Comparison of ENCODE assay signal across 14 cellular contexts in genomic region chr1:224488806-224489584, GRCh38. TPM values are rescaled to one million over a fixed set of nuclear protein-coding genes. Genes with fewer than 3 reads are reported as not detected.
A peak's percentile ranks its signal among the peaks of the same experiment; 100 is the strongest.
DNase-seq lines count a peak whose midpoint lies in the region; ATAC-seq, FAIRE-seq and TF ChIP-seq lines count a peak whose summit lies in the region.
"Had no signal": no experiment of that assay in that cellular context is flagged by ENCODE, and none has a peak within 500 bp of the region (broad histone marks: within the 10 kb centered on the region; RNA-seq: fewer than 3 reads in every experiment).

No MANE protein-coding gene starts in this region.

- no peaks in the 10 kb centered on the region for H3K79me2 ChIP-seq in H1 (ENCODE audit: control insufficient read depth in 1 of 2, insufficient read depth in 2 of 2, low read length in 2 of 2)

- no peaks in the 10 kb centered on the region for H3K27me3 Mint-ChIP-seq in MCF 10A (ENCODE audit: insufficient read depth, unreplicated experiment)

- H2BK15ac ChIP-seq in H1 (ENCODE audit: low read length) = no peak overlapping the region

- H3K27ac ChIP-seq in breast epithelium (no peak overlapping the region), H1 (ENCODE audit: low read depth, low read length) (no peak overlapping the region)
- H3K27ac ChIP-seq: gastrocnemius medialis, skin epidermis had no signal

- intact Hi-C loops in MCF 10A (cut with micrococcal nuclease) = no loop called here
- intact Hi-C loops in breast epithelium (cut with DNase I; ENCODE audit: low total_unique reads) = no loop called here
- intact Hi-C loops in Right ventricle myocardium superior (cut with DNase I) = no loop called here

- peaks cover 7% of the 10 kb centered on the region for H3K9me3 Mint-ChIP-seq in MCF 10A (ENCODE audit: unreplicated experiment)
- H3K9me3 Mint-ChIP-seq: neural crest cell had no signal

- POLR2A ChIA-PET in MCF 10A (lab: Yijun Ruan, JAX) = interaction anchor here (0.5 to 9.8 kb wide), 14 partner anchors 9 to 798 kb away, joined by 3 to 130 read pairs (median 4); no protein-coding TSS in a partner anchor
- POLR2A ChIA-PET in H1 (lab: Charles Lee; ENCODE audit: partially characterized antibody) = interaction anchor here (0.6 to 5.2 kb wide), 2 partner anchors 9 to 25 kb away, joined by 3 to 23 read pairs; no protein-coding TSS in a partner anchor

- TF ChIP-seq CTCF in MCF 10A (IDR thresholded peaks at IDR 0.05; ENCODE audit: unreplicated experiment) (no peak), breast epithelium (IDR thresholded peaks at IDR 0.05) (no peak), H1 (IDR thresholded peaks at IDR 0.05; ENCODE audit: control extremely low read depth in 1 of 3, insufficient read depth in 1 of 3, low read depth in 1 of 3, low read length in 3 of 3) (no peak)

- peak overlapping the region; percentile 63; the same call in 1 of the 2 replicates for H2BK20ac ChIP-seq in H1 (ENCODE audit: low read length)

- no peak overlapping the region for H3K14ac ChIP-seq in H1 (ENCODE audit: insufficient read length)

- 96% methylated on average over 3 of the region's 3 CpGs; no CpG with 5 or more reads in 1 of the 2 experiments for WGBS in H1 (ENCODE audit: extremely low coverage in 1 of 2, insufficient coverage in 1 of 2, insufficient read length in 1 of 2, insufficient replicate concordance in 2 of 2, low coverage in 1 of 2, low lambda C conversion rate in 2 of 2, missing lambda C conversion rate in 1 of 2), 2 experiments

- no peak for ATAC-seq in Right ventricle myocardium superior (ENCODE audit: poor library complexity)
- ATAC-seq: gastrocnemius medialis, left colon had no signal

- no peak overlapping the region for H3K23ac ChIP-seq in H1 (ENCODE audit: insufficient read length)

- H3K23me2 ChIP-seq in H1 (ENCODE audit: low read depth, low read length) = no peaks in the 10 kb centered on the region

- no peak overlapping the region for H3K56ac ChIP-seq in H1 (replicated peaks; ENCODE audit: insufficient read length, low read depth, low read length)

- no peak overlapping the region for H4K8ac ChIP-seq in H1 (ENCODE audit: extremely low read depth, insufficient read depth, low read length)

- no peaks in the 10 kb centered on the region for H3K9me3 ChIP-seq in breast epithelium
- peaks cover 7 to 8% of the 10 kb centered on the region in 2 experiments; a peak in 3 of 4 replicates for H3K9me3 ChIP-seq in H1 (ENCODE audit: insufficient read depth in 2 of 2, low read depth in 1 of 2, low read length in 1 of 2)
- H3K9me3 ChIP-seq: gastrocnemius medialis had no signal

- H3K4me2 ChIP-seq in H1 (ENCODE audit: insufficient read depth in 1 of 2, low read depth in 2 of 2, low read length in 2 of 2) = no peak overlapping the region

- H3K36me3 ChIP-seq in breast epithelium = no peaks in the 10 kb centered on the region
- no peaks in the 10 kb centered on the region; a peak in 1 of 8 replicates for H3K36me3 ChIP-seq in H1 (ENCODE audit: control insufficient read depth in 2 of 4, insufficient read depth in 4 of 4, low read length in 3 of 4)
- H3K36me3 ChIP-seq: gastrocnemius medialis had no signal

- DNase-seq in MCF 10A (ENCODE audit: unreplicated experiment) (peak; percentile 56), breast epithelium (ENCODE audit: low spot score in 2 of 2) (no peak), H1 (ENCODE audit: low read depth in 1 of 2, low spot score in 2 of 2) (no peak), Right ventricle myocardium superior (no peak), NCI-H187 treated with DMSO at 0.1 percent for 48 hours (lab: John Stamatoyannopoulos, UW) (no peak), superior temporal gyrus (ENCODE audit: extremely low spot score) (no peak), pons (ENCODE audit: low spot score) (no peak)
- DNase-seq: activated CD4-positive, alpha-beta T cell treated with anti-CD3 and anti-CD28 coated beads, Interleukin-2, amount 50 U/mL, for 1 hour; gastrocnemius medialis; left colon; trophoblast cell had no signal

- H2AK5ac ChIP-seq in H1 (ENCODE audit: low read depth, low read length) = no peak overlapping the region

- H3K4ac ChIP-seq in H1 (replicated peaks; ENCODE audit: insufficient read length, low read depth, low read length) = no peak overlapping the region

- H2BK12ac ChIP-seq in H1 (ENCODE audit: low read depth, low read length) = no peak overlapping the region

- no peak overlapping the region for H3K4me3 Mint-ChIP-seq in MCF 10A (ENCODE audit: unreplicated experiment)
- H3K4me3 Mint-ChIP-seq: neural crest cell had no signal

- H4K20me1 ChIP-seq in H1 (replicated peaks in 1 of 2; ENCODE audit: control insufficient read depth in 1 of 2, insufficient read depth in 2 of 2, low read length in 2 of 2) = no peaks in the 10 kb centered on the region

- FAIRE-seq in H1 (lab: Jason Lieb, UNC) = no peak

- no peaks in the 10 kb centered on the region for H3K4me1 ChIP-seq in breast epithelium
- peaks cover 3 to 15% (median 7%) of the 10 kb centered on the region in 4 experiments; a peak in 5 of 7 replicates for H3K4me1 ChIP-seq in H1 (replicated peaks in 1 of 4; ENCODE audit: control insufficient read depth in 3 of 4, insufficient read depth in 4 of 4, low read length in 3 of 4)
- H3K4me1 ChIP-seq: gastrocnemius medialis had no signal

- H3K4me3 ChIP-seq in breast epithelium (no peak overlapping the region), H1 (ENCODE audit: extremely low read depth in 1 of 4, insufficient read depth in 2 of 4, low read depth in 3 of 4, low read length in 4 of 4) (no peak overlapping the region)
- H3K4me3 ChIP-seq: gastrocnemius medialis, skin epidermis had no signal

- no TSS peak for BruUV-seq in MCF 10A (replicated peaks; lab: Mats Ljungman, UMichigan)

- H4K5ac ChIP-seq in H1 (ENCODE audit: insufficient read length, low read depth, low read length) = no peak overlapping the region

- H3K18ac ChIP-seq in H1 (ENCODE audit: extremely low read depth, low read length) = no peak overlapping the region

- peak overlapping the region; percentile 67; the same call in 1 of the 2 replicates for H2BK5ac ChIP-seq in H1 (ENCODE audit: low read depth, low read length)

- no peak for TF ChIP-seq EP300 in Ishikawa (IDR thresholded peaks at IDR 0.05; ENCODE audit: borderline replicate concordance)
- no peak for TF ChIP-seq EP300 in H1 (IDR thresholded peaks at IDR 0.05; ENCODE audit: borderline replicate concordance in 1 of 2, low read depth in 2 of 2, low read length in 2 of 2)

- H3K4me1 Mint-ChIP-seq in MCF 10A (ENCODE audit: insufficient read depth, unreplicated experiment) = peaks cover 28% of the 10 kb centered on the region
- H3K4me1 Mint-ChIP-seq: neural crest cell had no signal

- H3K79me1 ChIP-seq in H1 (ENCODE audit: low read depth, low read length) = no peaks in the 10 kb centered on the region

- H3K27me3 ChIP-seq in breast epithelium (no peaks in the 10 kb centered on the region), H1 (replicated peaks in 1 of 4; ENCODE audit: control insufficient read depth in 3 of 4, extremely low read depth in 1 of 4, insufficient read depth in 3 of 4, low read length in 3 of 4) (no peaks in the 10 kb centered on the region)
- H3K27me3 ChIP-seq: gastrocnemius medialis had no signal

- no peak overlapping the region for H2AFZ ChIP-seq in H1 (ENCODE audit: low read length)

- H4K91ac ChIP-seq in H1 (replicated peaks; ENCODE audit: insufficient read length, low read length) = no peak overlapping the region

- H3K27ac Mint-ChIP-seq in MCF 10A (ENCODE audit: low read depth, unreplicated experiment) = peak overlapping the region; percentile 61

- TF ChIP-seq RAD21 in Ishikawa (IDR thresholded peaks at IDR 0.05; ENCODE audit: low read depth) = no peak
- TF ChIP-seq RAD21 in H1 (IDR thresholded peaks at IDR 0.05 in 1 of 2, conservative IDR thresholded peaks at IDR 0.05 in 1 of 2; ENCODE audit: low read depth in 2 of 2, low read length in 2 of 2) = no peak

- CTCF ChIA-PET in MCF 10A (lab: Yijun Ruan, JAX) (interaction anchor here (0.6 to 3.5 kb wide), 12 partner anchors 9 to 434 kb away, joined by 3 to 31 read pairs (median 4); no protein-coding TSS in a partner anchor), H1 (lab: Charles Lee; ENCODE audit: partially characterized antibody) (interaction anchor here (0.6 to 1.7 kb wide), 4 partner anchors 24 to 643 kb away, joined by 3 to 9 read pairs (median 4); no protein-coding TSS in a partner anchor)

- TF ChIP-seq POLR2A in breast epithelium (IDR thresholded peaks at IDR 0.05) = no peak
- TF ChIP-seq POLR2A in H1 (IDR thresholded peaks at IDR 0.05; ENCODE audit: control extremely low read depth in 1 of 2, low read depth in 2 of 2, low read length in 2 of 2) = no peak

- no peak overlapping the region for H3K9ac ChIP-seq in H1 (replicated peaks in 1 of 4; ENCODE audit: extremely low read depth in 1 of 4, low read depth in 3 of 4, low read length in 3 of 4)

- H2BK120ac ChIP-seq in H1 (replicated peaks; ENCODE audit: low read depth, low read length) = no peak overlapping the region

- no peaks in the 10 kb centered on the region for H3K36me3 Mint-ChIP-seq in MCF 10A (ENCODE audit: insufficient read depth, unreplicated experiment)

TF ChIP-seq in Ishikawa, 13 proteins besides CTCF, POLR2A, EP300 and RAD21:
- TF ChIP-seq EGR1 (IDR thresholded peaks at IDR 0.05) = no peak
- TF ChIP-seq MAX (IDR thresholded peaks at IDR 0.05) = 0 out of 2 replicates have a peak, but pooled peaks have one; percentile 32
- TF ChIP-seq TAF1 (IDR thresholded peaks at IDR 0.05; ENCODE audit: low read depth) = no peak
TF ChIP-seq in Ishikawa: peak in this region for 1.

TF ChIP-seq in H1, 55 proteins besides CTCF, POLR2A, EP300 and RAD21 (continues in another document):
- no peak for TF ChIP-seq CHD1 (IDR thresholded peaks at IDR 0.05; ENCODE audit: low read depth, low read length)
- no peak for TF ChIP-seq JUN (IDR thresholded peaks at IDR 0.05; ENCODE audit: low read depth, low read length)
- peak; percentile 50; the same call in 1 of the 2 replicates for TF ChIP-seq JUND (IDR thresholded peaks at IDR 0.05; ENCODE audit: low read length)
- TF ChIP-seq YY1 (IDR thresholded peaks at IDR 0.05; ENCODE audit: low read depth, low read length) = no peak
- TF ChIP-seq CBX5 (IDR thresholded peaks at IDR 0.05; ENCODE audit: low read depth, low read length) = no peak
- no peak for TF ChIP-seq NANOG (IDR thresholded peaks at IDR 0.05; ENCODE audit: insufficient read depth, low read depth, low read length, poor library complexity, severe bottlenecking)
- TF ChIP-seq SIRT6 (IDR thresholded peaks at IDR 0.05; ENCODE audit: low read length) = no peak

RNA-seq across cellular contexts. Expression of gene WDR26, which starts 54.4 kb away (rescaled TPM):
- 149 and 156 TPM in 2 replicates for total RNA-seq in MCF 10A (2022)
- 100 to 1,000 TPM in 2 of 3 donors, 10 to 100 TPM in 1; 88.5 to 108 (median 108) TPM for total RNA-seq in breast epithelium
- total RNA-seq in H1 (2021; fragmentation: NEBNext Ultra II Directional; extraction: Animal tissue kit (Norgen Biotek cat#: 25700)) = 65.5 and 72.5 TPM in 2 replicates
- polyA plus RNA-seq in H1 (2011; rRNA removed) = 14.7 and 18.0 TPM in 2 replicates
- polyA plus RNA-seq in H1 (2011; cell fraction: cytosol; rRNA removed) = 26.3 TPM
- polyA plus RNA-seq in H1 (2011; cell fraction: nucleus; rRNA removed) = 39.8 TPM
- 38.0 to 52.6 TPM (median 50.8 TPM) in 4 replicates for polyA plus RNA-seq in H1 (2012, experiment 1 of 2)
- 6.7 TPM for polyA plus RNA-seq in H1 (2012, experiment 2 of 2)
- polyA plus RNA-seq in H1 (2013, experiment 1 of 2) = 32.3 TPM
- polyA plus RNA-seq in H1 (2013, experiment 2 of 2) = 29.9 TPM
- polyA minus RNA-seq in H1 (2011; rRNA and poly(A)+ RNA removed) = 53.7 and 61.6 TPM in 2 replicates
- 44.9 TPM for polyA minus RNA-seq in H1 (2011; cell fraction: cytosol; rRNA and poly(A)+ RNA removed)
- polyA minus RNA-seq in H1 (2011; cell fraction: nucleus; rRNA and poly(A)+ RNA removed) = 101 TPM
- 53.0 TPM for total RNA-seq in Right ventricle myocardium superior
